In genomic region chr2:149038442-149039212, GRCh38 we compare ENCODE assay signal across 9 cellular contexts. TPM values are rescaled to one million over a fixed set of nuclear protein-coding genes. Genes with fewer than 3 reads are reported as not detected.
DNase-seq lines count a peak whose midpoint lies in the region; ATAC-seq, FAIRE-seq and TF ChIP-seq lines count a peak whose summit lies in the region.
"Had no signal": no experiment of that assay in that cellular context is flagged by ENCODE, and none has a peak within 500 bp of the region (broad histone marks: within the 10 kb centered on the region; RNA-seq: fewer than 3 reads in every experiment).

Gene LYPD6B (plus strand): TSS chr2:149038699. CDS start chr2:149130949, 92,250 bp downstream.

- H3K27me3 Mint-ChIP-seq in endothelial cell (ENCODE audit: unreplicated experiment) = peaks cover 16% of the 10 kb centered on the region

- peak within 1 kb of the TSS in 2 of 4 donors; percentile 40 to 52 for H3K27ac ChIP-seq in pancreas
- H3K27ac ChIP-seq: heart left ventricle had no signal

- WGBS in pancreas, 2 donors = 0 to 1% methylated on average over 47 to 85 of the region's 85 CpGs

- H3K4me3 Mint-ChIP-seq in endothelial cell (ENCODE audit: unreplicated experiment) = peak within 1 kb of the TSS; percentile 81

- no peak within 1 kb of the TSS for H3K27ac Mint-ChIP-seq in endothelial cell (ENCODE audit: unreplicated experiment)

- peaks cover 9% of the 10 kb centered on the region for H3K4me1 Mint-ChIP-seq in endothelial cell (ENCODE audit: unreplicated experiment)

- no peaks in the 10 kb centered on the region for H3K27me3 ChIP-seq in pancreas

- no peak for TF ChIP-seq CTCF in endothelial cell (IDR thresholded peaks at IDR 0.05; ENCODE audit: unreplicated experiment)
- no peak for TF ChIP-seq CTCF in pancreas (IDR thresholded peaks at IDR 0.05)

- H3K36me3 Mint-ChIP-seq in endothelial cell (ENCODE audit: low read depth, unreplicated experiment) = no peaks in the 10 kb centered on the region

- H3K36me3 ChIP-seq in pancreas = no peaks in the 10 kb centered on the region
- H3K36me3 ChIP-seq: heart left ventricle had no signal

- H3K9me3 ChIP-seq in pancreas = no peaks in the 10 kb centered on the region
- H3K9me3 ChIP-seq: heart left ventricle had no signal

- peak; percentile 5 for DNase-seq in stimulated activated CD4-positive, alpha-beta T cell treated with anti-CD3 and anti-CD28 coated beads, Interleukin-15, amount 100 ng/mL, for 24 hours
- no peak for DNase-seq in stimulated activated CD4-positive, alpha-beta T cell treated with anti-CD3 and anti-CD28 coated beads, Interleukin-4, amount 100 ng/mL, for 24 hours
- DNase-seq in NCI-H2171 treated with DMSO at 0.1 percent for 48 hours (lab: John Stamatoyannopoulos, UW) = peak; percentile 57
- DNase-seq in endothelial cell (ENCODE audit: low spot score) = peak; percentile 38
- peak; percentile 69 to 88 (median 80) for DNase-seq in pancreas
- no peak for DNase-seq in C1 segment of cervical spinal cord (lab: John Stamatoyannopoulos, UW)
- DNase-seq in pons (ENCODE audit: low spot score) = no peak
- DNase-seq: heart left ventricle had no signal

- H3K9me3 Mint-ChIP-seq in endothelial cell (ENCODE audit: unreplicated experiment) = no peaks in the 10 kb centered on the region

- no peaks in the 10 kb centered on the region for H3K4me1 ChIP-seq in pancreas

- ATAC-seq in HG02678 (IDR thresholded peaks at IDR 0.05; ENCODE audit: unreplicated experiment) (peak; percentile 66), pancreas (peak; percentile 91 to 93 (median 92))

- no peak for FAIRE-seq in pancreas (lab: Jason Lieb, UNC)

- intact Hi-C loops in pancreas (cut with DNase I) = no loop called here

- peak within 1 kb of the TSS; percentile 33 to 57 (median 46) for H3K4me3 ChIP-seq in pancreas

RNA-seq across cellular contexts. Expression of gene LYPD6B, which starts in this region (rescaled TPM):
- total RNA-seq in endothelial cell (ENCODE audit: unreplicated experiment) (4.8 TPM), pancreas (1 to 10 TPM; 3.0 to 5.6 (median 3.5) TPM)
- polyA plus RNA-seq in pancreas = 1 to 10 TPM; 6.7 to 8.1 TPM
- total RNA-seq: heart left ventricle had no signal
- polyA plus RNA-seq: heart left ventricle had no signal

Comparison
In these comparisons a context has a peak if more than half of its experiments do, and no peak if none do; other contexts are left out.
1. DNase-seq: peak in stimulated activated CD4-positive, alpha-beta T cell treated with anti-CD3 and anti-CD28 coated beads, Interleukin-15, amount 100 ng/mL, for 24 hours (single experiment), NCI-H2171 treated with DMSO at 0.1 percent for 48 hours (single experiment), endothelial cell (single experiment) and pancreas (6 of 6); none in stimulated activated CD4-positive, alpha-beta T cell treated with anti-CD3 and anti-CD28 coated beads, Interleukin-4, amount 100 ng/mL, for 24 hours (single experiment), C1 segment of cervical spinal cord (0 of 14) and pons (single experiment).